In the genomic region with DNA sequence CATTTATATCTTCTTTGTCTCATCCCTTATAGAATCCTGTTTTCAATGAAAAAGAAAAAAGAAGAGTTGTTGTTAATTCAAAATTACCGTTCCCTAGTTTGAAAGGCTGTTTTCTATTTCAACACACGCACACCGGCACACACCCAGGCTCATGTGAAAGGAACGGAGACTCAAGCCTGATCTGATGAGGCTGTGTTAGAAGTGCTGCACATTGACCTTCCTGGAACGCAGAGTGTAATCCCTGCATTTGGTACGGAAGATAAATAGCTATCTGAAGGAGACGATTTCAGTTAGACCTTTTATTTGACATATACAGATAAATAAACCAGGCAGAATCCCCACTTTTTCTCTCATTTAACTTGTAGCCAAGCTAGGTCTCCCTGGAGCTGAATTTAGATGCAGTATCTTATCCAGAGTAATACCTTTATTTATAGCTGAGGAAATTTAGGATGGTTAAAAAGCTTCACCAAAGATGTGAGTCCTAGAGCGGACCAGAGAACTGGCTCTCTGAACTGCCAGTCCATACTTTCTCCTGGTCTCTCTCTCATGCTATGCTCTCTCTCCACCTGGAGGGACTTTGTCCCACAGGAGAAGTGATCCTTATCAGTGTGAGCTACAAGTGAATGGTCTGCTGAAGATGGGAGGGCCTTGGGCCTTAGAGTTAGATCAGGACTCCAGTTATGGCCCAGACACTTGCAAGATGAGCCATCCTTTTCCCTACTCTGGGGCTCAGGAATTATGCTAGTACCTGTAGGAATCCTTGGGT, we compare ENCODE assay signal across 24 cellular contexts.
"Had no signal": no experiment of that assay in that cellular context is flagged by ENCODE, and none has a peak within 500 bp of the region (broad histone marks: within the 10 kb centered on the region; RNA-seq: fewer than 3 reads in every experiment).

No MANE protein-coding gene starts in this region.

- H3K36me3 ChIP-seq: brain microvascular endothelial cell, Peyer's patch had no signal

- ATAC-seq: activated CD4-positive, alpha-beta T cell treated with anti-CD3 and anti-CD28 coated beads for 36 hours; activated T-helper 17 cell treated with anti-CD3 and anti-CD28 coated beads, Interleukin-2, amount 50 U/mL, for 72 hours; T-cell had no signal

- H3K27me3 ChIP-seq: brain microvascular endothelial cell, Peyer's patch had no signal

- H3K4me1 ChIP-seq: Peyer's patch had no signal

- H3K9me3 ChIP-seq: Peyer's patch had no signal

- H3K27me3 Mint-ChIP-seq: activated CD4-positive, alpha-beta memory T cell treated with anti-CD3 and anti-CD28 coated beads, Interleukin-2, amount 10 ng/mL, durations not matched to agents 7 days and 5 days; activated CD4-positive, alpha-beta T cell treated with anti-CD3 and anti-CD28 coated beads for 36 hours; activated naive CD8-positive, alpha-beta T cell; activated T-helper 17 cell treated with anti-CD3 and anti-CD28 coated beads, Interleukin-2, amount 50 U/mL, for 72 hours; T-cell had no signal

- DNase-seq: activated CD4-positive, alpha-beta memory T cell treated with anti-CD3 and anti-CD28 coated beads, Interleukin-2, amount 10 ng/mL, durations not matched to agents 7 days and 5 days; activated CD4-positive, alpha-beta T cell treated with anti-CD3 and anti-CD28 coated beads for 36 hours; activated CD4-positive, alpha-beta T cell treated with anti-CD3 and anti-CD28 coated beads, Interleukin-2, amount 50 U/mL, for 1 hour; activated gamma-delta T cell; activated naive CD4-positive, alpha-beta T cell treated with anti-CD3 and anti-CD28 coated beads for 36 hours; activated T-cell treated with anti-CD3 and anti-CD28 coated beads for 4 hours; activated T-cell treated with anti-CD3 and anti-CD28 coated beads, Interleukin-2, amount 50 U/mL, for 48 hours; brain microvascular endothelial cell; caudate nucleus; Karpas-422; MM.1S; NCI-H1105; NCI-H1436; NCI-H187; NCI-H2081; NCI-H510A treated with DMSO at 0.1 percent for 48 hours; NCI-H69; NK-92 treated with Interleukin-12 subunit alpha and Interleukin-12 subunit beta, amount 100 ng/mL, for 24 hours; Peyer's patch; SIG-M5; T-cell had no signal

- H3K27ac Mint-ChIP-seq: activated CD4-positive, alpha-beta memory T cell treated with anti-CD3 and anti-CD28 coated beads, Interleukin-2, amount 10 ng/mL, durations not matched to agents 7 days and 5 days; activated CD4-positive, alpha-beta T cell treated with anti-CD3 and anti-CD28 coated beads for 36 hours; activated naive CD4-positive, alpha-beta T cell treated with anti-CD3 and anti-CD28 coated beads for 36 hours; activated naive CD8-positive, alpha-beta T cell; activated T-helper 17 cell treated with anti-CD3 and anti-CD28 coated beads, Interleukin-2, amount 50 U/mL, for 72 hours; T-cell had no signal

- H3K4me1 Mint-ChIP-seq: activated CD4-positive, alpha-beta memory T cell treated with anti-CD3 and anti-CD28 coated beads, Interleukin-2, amount 10 ng/mL, durations not matched to agents 7 days and 5 days had no signal

- H3K27ac ChIP-seq: brain microvascular endothelial cell, Peyer's patch, VCaP had no signal

- H3K4me3 Mint-ChIP-seq: activated CD4-positive, alpha-beta memory T cell treated with anti-CD3 and anti-CD28 coated beads, Interleukin-2, amount 10 ng/mL, durations not matched to agents 7 days and 5 days; activated CD4-positive, alpha-beta T cell treated with anti-CD3 and anti-CD28 coated beads for 36 hours; activated naive CD4-positive, alpha-beta T cell treated with anti-CD3 and anti-CD28 coated beads for 36 hours; activated naive CD8-positive, alpha-beta T cell; activated T-helper 17 cell treated with anti-CD3 and anti-CD28 coated beads, Interleukin-2, amount 50 U/mL, for 72 hours; T-cell had no signal

- H3K4me3 ChIP-seq: Peyer's patch had no signal
